26 cellular contexts compared by ENCODE assay signal in the genomic region with DNA sequence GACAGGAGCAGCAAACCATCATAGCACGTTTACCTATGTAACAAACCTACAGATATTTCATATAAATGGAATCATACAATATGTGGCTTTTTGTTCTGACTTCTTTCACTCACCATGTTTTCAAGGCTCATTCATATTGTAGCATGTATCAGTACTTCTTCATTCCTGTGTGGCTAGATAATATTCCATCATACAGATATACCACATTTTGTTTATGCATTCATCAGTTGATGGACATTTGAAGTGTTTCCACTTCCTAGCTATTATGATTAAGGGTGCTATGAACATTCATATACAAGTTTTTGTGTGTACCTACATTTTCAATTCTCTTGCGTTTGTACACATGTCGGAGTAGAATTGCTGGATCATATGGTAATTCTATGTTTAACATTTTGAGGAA.
"Had no signal": no experiment of that assay in that cellular context is flagged by ENCODE, and none has a peak within 500 bp of the region (broad histone marks: within the 10 kb centered on the region; RNA-seq: fewer than 3 reads in every experiment).

No MANE protein-coding gene starts in this region.

- DNase-seq: natural killer cell; occipital lobe; ovary; posterior cingulate gyrus; psoas muscle; right cardiac atrium; right lobe of liver; sigmoid colon; small intestine; stimulated activated CD4-positive, alpha-beta T cell treated with anti-CD3 and anti-CD28 coated beads, Interleukin-15, amount 100 ng/mL, for 24 hours; stimulated activated CD4-positive, alpha-beta T cell treated with anti-CD3 and anti-CD28 coated beads, Interleukin-2, amount 100 ng/mL, for 24 hours; stimulated activated CD4-positive, alpha-beta T cell treated with anti-CD3 and anti-CD28 coated beads, Interleukin-2, amount 100 ng/mL, for 48 hours; stimulated activated CD4-positive, alpha-beta T cell treated with anti-CD3 and anti-CD28 coated beads, Interleukin-4, amount 100 ng/mL, for 24 hours; stimulated activated naive B cell treated with anti-CD40 and anti-IgM and Interleukin-4, amounts not matched to agents 10 μg/mL and 1 μg/mL and 100 μg/mL, for 72 hours; stimulated activated naive CD4-positive, alpha-beta T cell treated with Interleukin-2 at 50 U/mL for 16 hours; stimulated activated naive CD8-positive, alpha-beta T cell treated with anti-CD3 and anti-CD28 coated beads, Interleukin-15, amount 100 ng/mL, for 72 hours; substantia nigra; testis; tibial artery; transverse colon; upper lobe of right lung; uterus had no signal

- ATAC-seq: natural killer cell; psoas muscle; right cardiac atrium; right lobe of liver; stimulated activated effector memory CD8-positive, alpha-beta T cell treated with anti-CD3 and anti-CD28 coated beads, Interleukin-12 subunit alpha, Interleukin-12 subunit beta, amount 100 ng/mL, for 72 hours; stimulated activated naive B cell treated with anti-CD40 and anti-IgM and Interleukin-4, amounts not matched to agents 10 μg/mL and 1 μg/mL and 100 μg/mL, for 72 hours; stimulated activated naive CD8-positive, alpha-beta T cell treated with anti-CD3 and anti-CD28 coated beads, Interleukin-15, amount 100 ng/mL, for 72 hours; upper lobe of right lung had no signal

- H3K36me3 ChIP-seq: neural progenitor cell, ovary, right lobe of liver, sigmoid colon, suprapubic skin, tibial artery, transverse colon, upper lobe of right lung, uterus had no signal

- H3K27me3 ChIP-seq: neural progenitor cell, ovary, right lobe of liver, sigmoid colon, suprapubic skin, testis, tibial artery, transverse colon, upper lobe of right lung, uterus had no signal

- H3K9ac ChIP-seq: neural progenitor cell, parathyroid adenoma had no signal

- H2AFZ ChIP-seq: neural progenitor cell, parathyroid adenoma had no signal

- H3K4me1 ChIP-seq: neural progenitor cell, parathyroid adenoma, right lobe of liver, suprapubic skin, testis, uterus had no signal

- H3K9me3 ChIP-seq: ovary, psoas muscle, right lobe of liver, sigmoid colon, suprapubic skin, testis, tibial artery, transverse colon, upper lobe of right lung, uterus had no signal

- H3K4me3 ChIP-seq: neural progenitor cell, ovary, psoas muscle, right lobe of liver, sigmoid colon, suprapubic skin, testis, tibial artery, transverse colon, upper lobe of right lung, uterus had no signal

- H3K27ac ChIP-seq: neural progenitor cell, ovary, parathyroid adenoma, psoas muscle, right lobe of liver, sigmoid colon, suprapubic skin, testis, tibial artery, transverse colon, upper lobe of right lung, uterus had no signal

- FAIRE-seq: small intestine had no signal

- H3K4me2 ChIP-seq: neural progenitor cell had no signal
